Comparison of ENCODE assay signal across 1 cellular context in the genomic region with DNA sequence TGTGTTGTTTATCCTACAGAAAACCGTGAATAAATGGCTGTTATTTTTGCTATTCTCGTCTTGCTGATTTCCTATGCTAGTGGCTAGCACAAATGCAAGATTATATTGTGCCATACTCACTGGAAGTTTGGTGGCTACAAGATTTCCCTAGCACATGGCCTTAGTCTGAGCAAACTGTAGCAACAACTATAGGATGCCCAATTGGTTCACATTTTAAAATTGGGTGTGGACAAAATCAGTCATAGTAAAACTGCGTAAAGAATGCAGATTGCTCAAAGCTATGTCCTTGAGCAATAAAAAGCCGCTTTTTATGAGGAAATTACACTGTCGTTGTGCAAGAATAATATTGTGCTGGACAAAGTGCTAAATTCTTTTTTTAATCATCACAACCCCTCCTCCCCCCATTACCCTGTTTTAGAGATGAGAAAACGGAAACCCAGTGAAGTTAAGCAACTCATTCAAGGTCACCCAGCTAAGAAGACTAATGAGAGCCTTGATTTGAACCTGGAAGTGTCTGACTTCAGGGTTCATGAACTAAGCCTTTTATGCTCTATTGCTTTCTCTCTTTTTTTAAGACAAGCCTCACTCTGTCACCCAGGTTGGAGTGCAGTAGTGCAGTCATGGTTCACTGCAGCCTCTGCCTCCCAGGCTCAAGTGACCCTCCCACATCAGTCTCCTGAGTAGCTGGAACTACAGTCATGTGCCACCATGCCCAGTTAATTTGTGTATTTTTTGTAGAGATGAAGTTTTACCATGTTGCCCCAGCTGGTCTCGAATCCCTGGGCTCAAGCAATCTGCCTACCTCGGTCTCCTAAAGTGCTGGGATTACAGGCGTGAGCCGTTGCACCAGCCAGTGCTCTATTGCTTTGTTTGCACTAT.
TF ChIP-seq lines count a peak whose summit lies in the region.

No MANE protein-coding gene starts in this region.

TF ChIP-seq in A549, 52 proteins besides CTCF, POLR2A, EP300 and RAD21 (continued from another document):
- peak; percentile 100 for TF ChIP-seq BCL3 (IDR thresholded peaks at IDR 0.05)
- TF ChIP-seq GATA3 (IDR thresholded peaks at IDR 0.05; ENCODE audit: borderline replicate concordance) = peak; percentile 99
- peak; percentile 97 for TF ChIP-seq HOXB13 (CRISPR knock-in tag; IDR thresholded peaks at IDR 0.05; ENCODE audit: low read depth)
- TF ChIP-seq KDM1A (IDR thresholded peaks at IDR 0.05; ENCODE audit: low read depth) = no peak
- TF ChIP-seq RNF2 (IDR thresholded peaks at IDR 0.05; ENCODE audit: borderline replicate concordance, low read depth) = no peak
- TF ChIP-seq TFCP2L1 (CRISPR knock-in tag; IDR thresholded peaks at IDR 0.05) = 0 out of 2 replicates have a peak, but pooled peaks have one; percentile 34
- TF ChIP-seq FOSL2 (IDR thresholded peaks at IDR 0.05) = peak; percentile 96
- TF ChIP-seq FOSL2 (CRISPR knock-in tag; IDR thresholded peaks at IDR 0.05) = peak; percentile 99
- TF ChIP-seq JUN (IDR thresholded peaks at IDR 0.05) = peak; percentile 99
- TF ChIP-seq NPAS2 (CRISPR knock-in tag; IDR thresholded peaks at IDR 0.05; ENCODE audit: borderline replicate concordance) = 0 out of 2 replicates have a peak, but pooled peaks have one; percentile 30
- peak; percentile 96 for TF ChIP-seq HEYL (CRISPR knock-in tag; IDR thresholded peaks at IDR 0.05)
- peak; percentile 97 for TF ChIP-seq ESRRA (IDR thresholded peaks at IDR 0.05; ENCODE audit: borderline replicate concordance, low read length)
- TF ChIP-seq SMC3 (IDR thresholded peaks at IDR 0.05) = peak; percentile 64
- peak; percentile 73 for TF ChIP-seq ZNF302 (CRISPR knock-in tag; IDR thresholded peaks at IDR 0.05)
- TF ChIP-seq RCOR1 (IDR thresholded peaks at IDR 0.05; ENCODE audit: low read depth, low read length) = no peak
- TF ChIP-seq ZSCAN20 (CRISPR knock-in tag; IDR thresholded peaks at IDR 0.05) = peak; percentile 95
- peak; percentile 74 for TF ChIP-seq PBX3 (IDR thresholded peaks at IDR 0.05)
- TF ChIP-seq, protein P1, sequence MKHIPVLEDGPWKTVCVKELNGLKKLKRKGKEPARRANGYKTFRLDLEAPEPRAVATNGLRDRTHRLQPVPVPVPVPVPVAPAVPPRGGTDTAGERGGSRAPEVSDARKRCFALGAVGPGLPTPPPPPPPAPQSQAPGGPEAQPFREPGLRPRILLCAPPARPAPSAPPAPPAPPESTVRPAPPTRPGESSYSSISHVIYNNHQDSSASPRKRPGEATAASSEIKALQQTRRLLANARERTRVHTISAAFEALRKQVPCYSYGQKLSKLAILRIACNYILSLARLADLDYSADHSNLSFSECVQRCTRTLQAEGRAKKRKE (CRISPR knock-in tag; IDR thresholded peaks at IDR 0.05; ENCODE audit: low read depth) = peak; percentile 90
- TF ChIP-seq, protein P2, sequence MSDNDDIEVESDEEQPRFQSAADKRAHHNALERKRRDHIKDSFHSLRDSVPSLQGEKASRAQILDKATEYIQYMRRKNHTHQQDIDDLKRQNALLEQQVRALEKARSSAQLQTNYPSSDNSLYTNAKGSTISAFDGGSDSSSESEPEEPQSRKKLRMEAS (IDR thresholded peaks at IDR 0.05) = peak; percentile 97
- TF ChIP-seq NFE2L2 (conservative IDR thresholded peaks at IDR 0.05; ENCODE audit: low read length) = no peak
- TF ChIP-seq HOXB5 (CRISPR knock-in tag; IDR thresholded peaks at IDR 0.05) = peak; percentile 83
- TF ChIP-seq HMGXB4 (CRISPR knock-in tag; IDR thresholded peaks at IDR 0.05; ENCODE audit: borderline replicate concordance) = no peak; the same call in 1 of the 2 replicates
